27 cellular contexts compared by ENCODE assay signal in the genomic region with DNA sequence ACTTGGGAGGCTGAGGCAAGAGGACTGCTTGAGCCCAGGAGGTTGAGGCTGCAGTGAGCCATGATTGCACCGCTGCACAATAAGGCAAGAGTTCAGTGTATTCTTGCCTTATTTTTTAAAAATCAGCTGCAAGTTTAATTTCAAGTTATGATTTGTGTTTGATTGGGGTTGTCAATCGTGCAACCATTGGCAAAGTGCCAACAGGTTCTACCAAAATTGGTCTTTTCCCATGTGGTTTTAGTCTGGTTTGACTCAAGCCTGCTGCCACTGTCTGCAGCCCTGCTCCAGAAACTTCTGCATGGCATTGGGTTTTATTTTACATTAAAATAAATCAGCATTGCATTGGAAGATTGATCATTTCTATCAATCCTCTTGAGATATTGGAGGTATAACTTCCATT.
DNase-seq lines count a peak whose midpoint lies in the region; ATAC-seq and TF ChIP-seq lines count a peak whose summit lies in the region.
"Had no signal": no experiment of that assay in that cellular context is flagged by ENCODE, and none has a peak within 500 bp of the region (broad histone marks: within the 10 kb centered on the region; RNA-seq: fewer than 3 reads in every experiment).

No MANE protein-coding gene starts in this region.

- TF ChIP-seq CTCF in natural killer cell (IDR thresholded peaks at IDR 0.05) (no peak), coronary artery (IDR thresholded peaks at IDR 0.05) (no peak), neutrophil (IDR thresholded peaks at IDR 0.05) (no peak), upper lobe of right lung (IDR thresholded peaks at IDR 0.05) (no peak)

- H3K27me3 Mint-ChIP-seq in natural killer cell treated with Interleukin-12 subunit alpha and Interleukin-12 subunit beta and Interleukin-15 and Interleukin-18, amount 100 ng/mL, for 72 hours = peaks cover under 1 to 5% of the 10 kb centered on the region in 2 donors
- H3K27me3 Mint-ChIP-seq in natural killer cell (ENCODE audit: low read depth in 2 of 2) = peaks cover 3 to 6% of the 10 kb centered on the region in 2 donors

- peaks cover 33 to 40% of the 10 kb centered on the region in 2 donors for H3K4me1 Mint-ChIP-seq in natural killer cell treated with Interleukin-12 subunit alpha and Interleukin-12 subunit beta and Interleukin-15 and Interleukin-18, amount 100 ng/mL, for 72 hours (ENCODE audit: low read depth in 2 of 2)
- H3K4me1 Mint-ChIP-seq in natural killer cell = peaks cover 22 to 31% of the 10 kb centered on the region in 2 donors
- H3K4me1 Mint-ChIP-seq: B cell; CD8-positive, alpha-beta memory T cell had no signal

- H3K4me1 ChIP-seq in neutrophil (ENCODE audit: control insufficient read depth in 1 of 2, insufficient read depth in 1 of 2, low read depth in 1 of 2, low read length in 1 of 2) = peaks cover 52 to 54% of the 10 kb centered on the region in 2 experiments
- H3K4me1 ChIP-seq in upper lobe of right lung = peaks cover 42% of the 10 kb centered on the region

- H3K27ac Mint-ChIP-seq in natural killer cell treated with Interleukin-12 subunit alpha and Interleukin-12 subunit beta and Interleukin-15 and Interleukin-18, amount 100 ng/mL, for 72 hours = peak overlapping the region; percentile 21 to 73
- H3K27ac Mint-ChIP-seq in natural killer cell = no peak overlapping the region
- H3K27ac Mint-ChIP-seq: B cell; CD8-positive, alpha-beta memory T cell had no signal

- H3K4me3 ChIP-seq in coronary artery (no peak overlapping the region), neutrophil (ENCODE audit: low read depth in 1 of 2, low read length in 1 of 2) (no peak overlapping the region), upper lobe of right lung (no peak overlapping the region)
- H3K4me3 ChIP-seq: GM12878, SJSA1 had no signal

- DNase-seq in natural killer cell treated with Interleukin-12 subunit alpha and Interleukin-12 subunit beta and Interleukin-15 and Interleukin-18, amount 100 ng/mL, for 72 hours (ENCODE audit: low spot score) = no peak
- DNase-seq in natural killer cell (no peak), coronary artery (ENCODE audit: low spot score) (peak; percentile 5), upper lobe of right lung (no peak), KBM-7 (no peak), HEK293T (ENCODE audit: extremely low spot score) (no peak)
- DNase-seq: CD8-positive, alpha-beta memory T cell; DMS 273 treated with DMSO at 0.1 percent for 48 hours; DMS79; EL; GDM1; GOT3; NCI-H1105 treated with DMSO at 0.1 percent for 48 hours; NCI-H146; NCI-H2029; NCI-H446 treated with DMSO at 0.1 percent for 48 hours; NCI-H526; NCI-H82; NK-92 treated with Interleukin-12 subunit alpha and Interleukin-12 subunit beta, amount 100 ng/mL, for 24 hours; PC-3 had no signal

- H3K4me3 Mint-ChIP-seq in natural killer cell treated with Interleukin-12 subunit alpha and Interleukin-12 subunit beta and Interleukin-15 and Interleukin-18, amount 100 ng/mL, for 72 hours = no peak overlapping the region
- H3K4me3 Mint-ChIP-seq in natural killer cell = no peak overlapping the region
- H3K4me3 Mint-ChIP-seq: B cell; CD8-positive, alpha-beta memory T cell had no signal

- ATAC-seq in natural killer cell treated with Interleukin-12 subunit alpha and Interleukin-12 subunit beta and Interleukin-15 and Interleukin-18, amount 100 ng/mL, for 72 hours = no peak
- no peak for ATAC-seq in natural killer cell
- no peak for ATAC-seq in upper lobe of right lung
- ATAC-seq: GM12878, HCT116, PC-3 had no signal

- intact Hi-C loops in natural killer cell (cut with micrococcal nuclease) (no loop called here), upper lobe of right lung (cut with DNase I) (no loop called here)

- in situ Hi-C loops in KBM-7 (cut with MboI; ENCODE audit: low pct_unique_long_range_greater_than_20kb, low sequenced_read_pairs) = no loop called here

- H3K27me3 ChIP-seq in neutrophil (no peaks in the 10 kb centered on the region), upper lobe of right lung (no peaks in the 10 kb centered on the region)
- H3K27me3 ChIP-seq: SJSA1 had no signal

- H3K36me3 ChIP-seq in neutrophil = no peaks in the 10 kb centered on the region
- no peaks in the 10 kb centered on the region for H3K36me3 ChIP-seq in upper lobe of right lung
- H3K36me3 ChIP-seq: SJSA1 had no signal

- H3K27ac ChIP-seq in coronary artery = no peak overlapping the region
- H3K27ac ChIP-seq in neutrophil = peak overlapping the region; percentile 63
- no peak overlapping the region for H3K27ac ChIP-seq in upper lobe of right lung
- H3K27ac ChIP-seq: C4-2B, HL-60, SJSA1 had no signal

- POLR2A ChIA-PET in HEK293T (lab: Yijun Ruan, JAX) = no interaction called here

- peaks cover under 1% of the 10 kb centered on the region for H3K9me3 Mint-ChIP-seq in natural killer cell treated with Interleukin-12 subunit alpha and Interleukin-12 subunit beta and Interleukin-15 and Interleukin-18, amount 100 ng/mL, for 72 hours
- H3K9me3 Mint-ChIP-seq in natural killer cell = no peaks in the 10 kb centered on the region

- peaks cover 2% of the 10 kb centered on the region for H3K36me3 Mint-ChIP-seq in natural killer cell treated with Interleukin-12 subunit alpha and Interleukin-12 subunit beta and Interleukin-15 and Interleukin-18, amount 100 ng/mL, for 72 hours
- H3K36me3 Mint-ChIP-seq in natural killer cell = no peaks in the 10 kb centered on the region
- H3K36me3 Mint-ChIP-seq: CD8-positive, alpha-beta memory T cell had no signal

- H3K9me3 ChIP-seq in neutrophil (no peaks in the 10 kb centered on the region), upper lobe of right lung (no peaks in the 10 kb centered on the region)

- CTCF ChIA-PET in HEK293T (lab: Yijun Ruan, JAX) = no interaction called here

TF ChIP-seq in HEK293T, 16 proteins besides CTCF, POLR2A, EP300 and RAD21:
- TF ChIP-seq ZNF384 (IDR thresholded peaks at IDR 0.05) (no peak), SUZ12 (IDR thresholded peaks at IDR 0.05) (no peak), BHLHE40 (IDR thresholded peaks at IDR 0.05; ENCODE audit: borderline replicate concordance) (no peak), FOXK2 (IDR thresholded peaks at IDR 0.05) (no peak), SP1 (IDR thresholded peaks at IDR 0.05) (no peak), FOXM1 (IDR thresholded peaks at IDR 0.05; ENCODE audit: borderline replicate concordance) (no peak), NFRKB (IDR thresholded peaks at IDR 0.05) (no peak), LEF1 (IDR thresholded peaks at IDR 0.05; ENCODE audit: borderline replicate concordance) (no peak), ARNT (IDR thresholded peaks at IDR 0.05) (no peak), FOXA1 (IDR thresholded peaks at IDR 0.05) (no peak), TARDBP (IDR thresholded peaks at IDR 0.05) (no peak), HDGF (IDR thresholded peaks at IDR 0.05; ENCODE audit: borderline replicate concordance) (no peak)
- TF ChIP-seq, protein P1, sequence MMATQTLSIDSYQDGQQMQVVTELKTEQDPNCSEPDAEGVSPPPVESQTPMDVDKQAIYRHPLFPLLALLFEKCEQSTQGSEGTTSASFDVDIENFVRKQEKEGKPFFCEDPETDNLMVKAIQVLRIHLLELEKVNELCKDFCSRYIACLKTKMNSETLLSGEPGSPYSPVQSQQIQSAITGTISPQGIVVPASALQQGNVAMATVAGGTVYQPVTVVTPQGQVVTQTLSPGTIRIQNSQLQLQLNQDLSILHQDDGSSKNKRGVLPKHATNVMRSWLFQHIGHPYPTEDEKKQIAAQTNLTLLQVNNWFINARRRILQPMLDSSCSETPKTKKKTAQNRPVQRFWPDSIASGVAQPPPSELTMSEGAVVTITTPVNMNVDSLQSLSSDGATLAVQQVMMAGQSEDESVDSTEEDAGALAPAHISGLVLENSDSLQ (IDR thresholded peaks at IDR 0.05) = no peak

Comparison
In these comparisons a context has a peak if more than half of its experiments do, and no peak if none do; other contexts are left out.
1. H3K27ac Mint-ChIP-seq: peak in natural killer cell treated with Interleukin-12 subunit alpha and Interleukin-12 subunit beta and Interleukin-15 and Interleukin-18, amount 100 ng/mL, for 72 hours (2 of 2); none in natural killer cell (0 of 2).